Comparison of ENCODE assay signal across 23 cellular contexts in the genomic region with DNA sequence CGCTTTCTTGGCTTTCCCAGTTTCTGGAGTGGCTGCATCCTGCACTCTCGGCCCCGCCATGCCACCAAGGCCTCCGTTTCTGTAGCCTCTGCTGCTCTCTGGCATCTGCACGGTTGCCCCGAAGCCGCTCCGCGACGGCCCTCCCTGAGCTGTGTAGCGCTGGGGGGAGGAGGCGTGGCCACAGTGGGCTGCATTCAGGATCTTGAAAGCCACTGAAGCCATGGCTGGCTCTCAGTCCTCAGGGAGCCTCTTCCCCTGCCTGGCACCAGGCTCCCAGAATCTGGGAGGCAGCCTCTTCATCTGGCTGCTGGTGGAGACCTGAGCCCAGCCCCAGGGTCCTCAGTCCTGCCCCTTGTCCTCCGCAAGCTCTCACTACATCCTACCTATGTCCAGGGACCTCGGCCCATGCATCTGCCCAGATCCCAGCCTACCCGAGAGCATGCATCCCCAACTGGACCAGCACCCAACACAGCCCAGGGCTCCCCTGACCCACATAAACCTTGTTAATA. TPM values are rescaled to one million over a fixed set of nuclear protein-coding genes. Genes with fewer than 3 reads are reported as not detected.
"Had no signal": no experiment of that assay in that cellular context is flagged by ENCODE, and none has a peak within 500 bp of the region (broad histone marks: within the 10 kb centered on the region; RNA-seq: fewer than 3 reads in every experiment).

No MANE protein-coding gene starts in this region.

- DNase-seq: activated B cell treated with CpG ODN at 0.5 μM for 24 hours; activated CD4-positive, alpha-beta T cell treated with anti-CD3 and anti-CD28 coated beads, Interleukin-2, amount 10 ng/mL, durations not matched to agents 24 days and 14 days; activated gamma-delta T cell treated with Interleukin-2 at 50 U/mL for 16 hours; effector memory CD4-positive, alpha-beta T cell; mesenchymal stem cell; naive thymus-derived CD4-positive, alpha-beta T cell; stimulated activated naive B cell treated with anti-CD40 and anti-IgM and Interleukin-4, amounts not matched to agents 10 μg/mL and 1 μg/mL and 100 μg/mL, for 72 hours; T-cell; tibial artery had no signal

- H3K9me3 ChIP-seq: adrenal gland, esophagus muscularis mucosa, gastroesophageal sphincter, heart left ventricle, neutrophil, tibial artery had no signal

- H3K4me1 Mint-ChIP-seq: activated B cell treated with CpG ODN at 0.5 μM for 24 hours; activated CD4-positive, alpha-beta T cell treated with anti-CD3 and anti-CD28 coated beads, Interleukin-2, amount 10 ng/mL, durations not matched to agents 24 days and 14 days; naive thymus-derived CD4-positive, alpha-beta T cell; stimulated activated naive B cell treated with anti-CD40 and anti-IgM and Interleukin-4, amounts not matched to agents 10 μg/mL and 1 μg/mL and 100 μg/mL, for 72 hours; T-cell had no signal

- H3K36me3 Mint-ChIP-seq: activated naive CD4-positive, alpha-beta T cell treated with anti-CD3 and anti-CD28 coated beads, Interleukin-2, amount 50 U/mL, for 72 hours; naive thymus-derived CD4-positive, alpha-beta T cell; stimulated activated naive B cell treated with anti-CD40 and anti-IgM and Interleukin-4, amounts not matched to agents 10 μg/mL and 1 μg/mL and 100 μg/mL, for 72 hours; T-cell had no signal

- H3K4me3 ChIP-seq: adrenal gland, esophagus muscularis mucosa, gastroesophageal sphincter, heart left ventricle, tibial artery had no signal

- H2AFZ ChIP-seq: parathyroid adenoma had no signal

- H3K27ac Mint-ChIP-seq: activated B cell treated with CpG ODN at 0.5 μM for 24 hours; activated CD4-positive, alpha-beta T cell treated with anti-CD3 and anti-CD28 coated beads, Interleukin-2, amount 10 ng/mL, durations not matched to agents 24 days and 14 days; activated naive CD4-positive, alpha-beta T cell treated with anti-CD3 and anti-CD28 coated beads, Interleukin-2, amount 50 U/mL, for 72 hours; activated T-helper 1 cell treated with anti-CD3 and anti-CD28 coated beads, Interleukin-12 subunit alpha, Interleukin-12 subunit beta, Interleukin-2, Interleukin-4 antibody, amounts not matched to agents 30 ng/mL and 10 ng/mL and 1 ng/mL, durations not matched to agents 14 hours and 24 hours and 36 hours; dendritic cell treated with granulocyte-macrophage colony-stimulating factor and Interleukin-4, amounts not matched to agents 40 ng/mL and 50 ng/mL, for 4 days; naive thymus-derived CD4-positive, alpha-beta T cell; stimulated activated naive B cell treated with anti-CD40 and anti-IgM and Interleukin-4, amounts not matched to agents 10 μg/mL and 1 μg/mL and 100 μg/mL, for 72 hours; T-cell had no signal

- H3K4me1 ChIP-seq: esophagus muscularis mucosa, gastroesophageal sphincter, heart left ventricle, parathyroid adenoma, tibial artery had no signal

- H3K4me3 Mint-ChIP-seq: activated B cell treated with CpG ODN at 0.5 μM for 24 hours; activated CD4-positive, alpha-beta T cell treated with anti-CD3 and anti-CD28 coated beads, Interleukin-2, amount 10 ng/mL, durations not matched to agents 24 days and 14 days; activated T-helper 1 cell treated with anti-CD3 and anti-CD28 coated beads, Interleukin-12 subunit alpha, Interleukin-12 subunit beta, Interleukin-2, Interleukin-4 antibody, amounts not matched to agents 30 ng/mL and 10 ng/mL and 1 ng/mL, durations not matched to agents 14 hours and 24 hours and 36 hours; dendritic cell treated with granulocyte-macrophage colony-stimulating factor and Interleukin-4, amounts not matched to agents 40 ng/mL and 50 ng/mL, for 4 days; naive thymus-derived CD4-positive, alpha-beta T cell; stimulated activated naive B cell treated with anti-CD40 and anti-IgM and Interleukin-4, amounts not matched to agents 10 μg/mL and 1 μg/mL and 100 μg/mL, for 72 hours; T-cell had no signal

- H3K27me3 Mint-ChIP-seq: activated CD4-positive, alpha-beta T cell treated with anti-CD3 and anti-CD28 coated beads, Interleukin-2, amount 10 ng/mL, durations not matched to agents 24 days and 14 days; dendritic cell treated with granulocyte-macrophage colony-stimulating factor and Interleukin-4, amounts not matched to agents 40 ng/mL and 50 ng/mL, for 4 days had no signal

- H3K79me2 ChIP-seq: parathyroid adenoma had no signal

- H3K9me3 Mint-ChIP-seq: activated B cell treated with CpG ODN at 0.5 μM for 24 hours; activated CD4-positive, alpha-beta T cell treated with anti-CD3 and anti-CD28 coated beads, Interleukin-2, amount 10 ng/mL, durations not matched to agents 24 days and 14 days; activated naive CD4-positive, alpha-beta T cell treated with anti-CD3 and anti-CD28 coated beads, Interleukin-2, amount 50 U/mL, for 72 hours; activated T-helper 1 cell treated with anti-CD3 and anti-CD28 coated beads, Interleukin-12 subunit alpha, Interleukin-12 subunit beta, Interleukin-2, Interleukin-4 antibody, amounts not matched to agents 30 ng/mL and 10 ng/mL and 1 ng/mL, durations not matched to agents 14 hours and 24 hours and 36 hours; dendritic cell treated with granulocyte-macrophage colony-stimulating factor and Interleukin-4, amounts not matched to agents 40 ng/mL and 50 ng/mL, for 4 days; naive thymus-derived CD4-positive, alpha-beta T cell; stimulated activated naive B cell treated with anti-CD40 and anti-IgM and Interleukin-4, amounts not matched to agents 10 μg/mL and 1 μg/mL and 100 μg/mL, for 72 hours; T-cell had no signal

- H3K9ac ChIP-seq: parathyroid adenoma had no signal

- H3K36me3 ChIP-seq: adrenal gland, esophagus muscularis mucosa, gastroesophageal sphincter, heart left ventricle, neutrophil, tibial artery had no signal

- H3K27ac ChIP-seq: esophagus muscularis mucosa, gastroesophageal sphincter, heart left ventricle, neutrophil, parathyroid adenoma, tibial artery had no signal

- H3K27me3 ChIP-seq: adrenal gland, neutrophil had no signal

- ATAC-seq: gastroesophageal sphincter; heart left ventricle; naive thymus-derived CD4-positive, alpha-beta T cell; stimulated activated naive B cell treated with anti-CD40 and anti-IgM and Interleukin-4, amounts not matched to agents 10 μg/mL and 1 μg/mL and 100 μg/mL, for 72 hours; T-cell had no signal

RNA-seq across cellular contexts. Expression of gene PAEP, which starts 25.1 kb away (rescaled TPM):
- total RNA-seq: activated B cell treated with CpG ODN at 0.5 μM for 24 hours; activated CD4-positive, alpha-beta T cell treated with anti-CD3 and anti-CD28 coated beads, Interleukin-2, amount 10 ng/mL, durations not matched to agents 24 days and 14 days; activated naive CD4-positive, alpha-beta T cell treated with anti-CD3 and anti-CD28 coated beads, Interleukin-2, amount 50 U/mL, for 72 hours; activated T-helper 1 cell treated with anti-CD3 and anti-CD28 coated beads, Interleukin-12 subunit alpha, Interleukin-12 subunit beta, Interleukin-2, Interleukin-4 antibody, amounts not matched to agents 30 ng/mL and 10 ng/mL and 1 ng/mL, durations not matched to agents 14 hours and 24 hours and 36 hours; adrenal gland; bronchial epithelial cell; cerebellum; endothelial cell of umbilical vein; esophagus muscularis mucosa; gastroesophageal sphincter; heart left ventricle; liver; mucosa of gallbladder; naive thymus-derived CD4-positive, alpha-beta T cell; T-cell had no signal
- polyA plus RNA-seq: adrenal gland; endothelial cell of umbilical vein; heart left ventricle; liver; naive thymus-derived CD4-positive, alpha-beta T cell had no signal

RNA-seq across cellular contexts. Expression of gene OBP2A, which starts 40.7 kb away (rescaled TPM):
- total RNA-seq: activated B cell treated with CpG ODN at 0.5 μM for 24 hours; activated CD4-positive, alpha-beta T cell treated with anti-CD3 and anti-CD28 coated beads, Interleukin-2, amount 10 ng/mL, durations not matched to agents 24 days and 14 days; activated naive CD4-positive, alpha-beta T cell treated with anti-CD3 and anti-CD28 coated beads, Interleukin-2, amount 50 U/mL, for 72 hours; activated T-helper 1 cell treated with anti-CD3 and anti-CD28 coated beads, Interleukin-12 subunit alpha, Interleukin-12 subunit beta, Interleukin-2, Interleukin-4 antibody, amounts not matched to agents 30 ng/mL and 10 ng/mL and 1 ng/mL, durations not matched to agents 14 hours and 24 hours and 36 hours; adrenal gland; bronchial epithelial cell; cerebellum; endothelial cell of umbilical vein; esophagus muscularis mucosa; gastroesophageal sphincter; heart left ventricle; liver; mucosa of gallbladder; naive thymus-derived CD4-positive, alpha-beta T cell; T-cell had no signal
- polyA plus RNA-seq: adrenal gland; endothelial cell of umbilical vein; heart left ventricle; liver; naive thymus-derived CD4-positive, alpha-beta T cell had no signal

RNA-seq across cellular contexts. Expression of gene GLT6D1, which starts 52.7 kb away (rescaled TPM):
- total RNA-seq: activated B cell treated with CpG ODN at 0.5 μM for 24 hours; activated CD4-positive, alpha-beta T cell treated with anti-CD3 and anti-CD28 coated beads, Interleukin-2, amount 10 ng/mL, durations not matched to agents 24 days and 14 days; activated naive CD4-positive, alpha-beta T cell treated with anti-CD3 and anti-CD28 coated beads, Interleukin-2, amount 50 U/mL, for 72 hours; activated T-helper 1 cell treated with anti-CD3 and anti-CD28 coated beads, Interleukin-12 subunit alpha, Interleukin-12 subunit beta, Interleukin-2, Interleukin-4 antibody, amounts not matched to agents 30 ng/mL and 10 ng/mL and 1 ng/mL, durations not matched to agents 14 hours and 24 hours and 36 hours; adrenal gland; bronchial epithelial cell; cerebellum; endothelial cell of umbilical vein; esophagus muscularis mucosa; gastroesophageal sphincter; heart left ventricle; liver; mucosa of gallbladder; naive thymus-derived CD4-positive, alpha-beta T cell; T-cell had no signal
- polyA plus RNA-seq: adrenal gland; endothelial cell of umbilical vein; heart left ventricle; liver; naive thymus-derived CD4-positive, alpha-beta T cell had no signal
